ENCODE assay signal across 1 cellular context in the genomic region with DNA sequence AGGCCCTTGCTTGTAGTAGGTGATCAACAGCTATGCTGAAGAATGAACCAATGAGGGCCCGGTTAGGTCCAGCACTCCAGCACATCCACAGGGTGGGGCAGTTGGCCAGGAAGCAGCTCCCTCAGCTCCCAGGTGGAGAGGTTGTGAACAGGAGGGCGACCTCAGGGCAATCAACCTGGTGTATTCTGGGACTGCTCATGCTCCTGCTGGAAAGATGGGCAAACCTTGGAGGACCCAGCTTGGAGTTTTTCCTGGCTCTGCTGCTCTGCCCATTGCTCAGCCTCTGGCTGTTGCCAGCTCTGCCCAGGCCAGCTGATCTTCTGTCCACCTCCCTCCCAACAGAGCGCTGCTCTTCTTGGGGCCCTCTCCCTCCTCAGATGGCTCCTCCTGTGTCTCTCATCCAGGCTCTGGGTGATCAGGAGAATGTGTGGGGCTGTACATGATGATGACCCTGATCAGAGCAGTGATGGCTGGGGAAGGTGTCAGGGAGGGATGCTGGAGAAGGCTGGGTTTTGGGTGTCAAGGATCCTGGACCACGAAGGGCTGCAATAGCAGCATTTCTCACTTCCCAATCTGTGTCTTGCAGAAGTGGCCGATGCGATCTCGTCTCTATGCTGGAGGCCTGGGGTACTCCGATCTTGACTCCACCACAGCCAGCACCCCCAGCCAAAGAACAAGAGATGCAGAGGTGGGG.
TF ChIP-seq lines count a peak whose summit lies in the region.

No MANE protein-coding gene starts in this region.

TF ChIP-seq in HepG2, 621 proteins besides CTCF, POLR2A, EP300 and RAD21 (continued from another document and continues in another):
- TF ChIP-seq PATZ1 (CRISPR knock-in tag; IDR thresholded peaks at IDR 0.05) (no peak), HMG20A (CRISPR knock-in tag; IDR thresholded peaks at IDR 0.05; ENCODE audit: borderline replicate concordance) (no peak), ZNF841 (CRISPR knock-in tag; IDR thresholded peaks at IDR 0.05; ENCODE audit: borderline replicate concordance) (no peak), GABPA (IDR thresholded peaks at IDR 0.05; ENCODE audit: low read depth, low read length) (no peak), GABPA (CRISPR knock-in tag; IDR thresholded peaks at IDR 0.05; ENCODE audit: low read depth) (no peak), ZNF101 (CRISPR knock-in tag; IDR thresholded peaks at IDR 0.05; ENCODE audit: borderline replicate concordance, low read depth) (no peak), ZNF33A (CRISPR knock-in tag; IDR thresholded peaks at IDR 0.05; ENCODE audit: borderline replicate concordance) (no peak), ZNF674 (CRISPR knock-in tag; IDR thresholded peaks at IDR 0.05; ENCODE audit: low read depth) (no peak), GRHL1 (CRISPR knock-in tag; conservative IDR thresholded peaks at IDR 0.05) (no peak), XBP1 (CRISPR knock-in tag; IDR thresholded peaks at IDR 0.05) (no peak), HOXA5 (CRISPR knock-in tag; IDR thresholded peaks at IDR 0.05) (0 out of 2 replicates have a peak, but pooled peaks have one; percentile 26), GATAD1 (CRISPR knock-in tag; IDR thresholded peaks at IDR 0.05) (no peak), WIZ (CRISPR knock-in tag; IDR thresholded peaks at IDR 0.05) (no peak), EHMT2 (IDR thresholded peaks at IDR 0.05; ENCODE audit: borderline replicate concordance, low read depth, low read length) (no peak), NR2C2 (CRISPR knock-in tag; IDR thresholded peaks at IDR 0.05; ENCODE audit: borderline replicate concordance) (no peak), HCFC1 (IDR thresholded peaks at IDR 0.05; ENCODE audit: low read depth, low read length) (no peak), ZNF12 (CRISPR knock-in tag; IDR thresholded peaks at IDR 0.05) (no peak), MXI1 (IDR thresholded peaks at IDR 0.05; ENCODE audit: borderline replicate concordance, low read depth, low read length) (0 out of 3 replicates have a peak, but pooled peaks have one; percentile 15), IKZF5 (CRISPR knock-in tag; IDR thresholded peaks at IDR 0.05) (peak; percentile 79; the same call in 1 of the 2 replicates), RXRB (CRISPR knock-in tag; IDR thresholded peaks at IDR 0.05; ENCODE audit: borderline replicate concordance) (peak; percentile 70; the same call in 1 of the 2 replicates), ZNF451 (CRISPR knock-in tag; IDR thresholded peaks at IDR 0.05) (0 out of 2 replicates have a peak, but pooled peaks have one; percentile 26), RFX1 (IDR thresholded peaks at IDR 0.05) (no peak), SYNCRIP (IDR thresholded peaks at IDR 0.05; ENCODE audit: insufficient read depth, low read depth, low read length) (no peak), ZNF251 (CRISPR knock-in tag; IDR thresholded peaks at IDR 0.05) (no peak), KDM1A (CRISPR knock-in tag; IDR thresholded peaks at IDR 0.05) (no peak), ZFY (CRISPR knock-in tag; IDR thresholded peaks at IDR 0.05) (no peak), SP140L (CRISPR knock-in tag; IDR thresholded peaks at IDR 0.05; ENCODE audit: borderline replicate concordance) (no peak), SNAPC4 (CRISPR knock-in tag; IDR thresholded peaks at IDR 0.05) (no peak), EED (CRISPR knock-in tag; IDR thresholded peaks at IDR 0.05) (no peak), ZNF10 (CRISPR knock-in tag; IDR thresholded peaks at IDR 0.05; ENCODE audit: borderline replicate concordance, low read depth) (no peak), ARNTL (CRISPR knock-in tag; IDR thresholded peaks at IDR 0.05) (no peak), FOXP4 (CRISPR knock-in tag; IDR thresholded peaks at IDR 0.05) (no peak), ATF7 (IDR thresholded peaks at IDR 0.05) (no peak), ATF7 (CRISPR knock-in tag; IDR thresholded peaks at IDR 0.05) (no peak), NR2F6 (IDR thresholded peaks at IDR 0.05) (no peak), NR2F6 (CRISPR knock-in tag; IDR thresholded peaks at IDR 0.05) (peak; percentile 65; the same call in 1 of the 2 replicates), TOPORS (CRISPR knock-in tag; IDR thresholded peaks at IDR 0.05) (no peak), ZBTB38 (CRISPR knock-in tag; IDR thresholded peaks at IDR 0.05) (no peak), MEIS2 (CRISPR knock-in tag; IDR thresholded peaks at IDR 0.05) (no peak), KLF12 (CRISPR knock-in tag; IDR thresholded peaks at IDR 0.05; ENCODE audit: borderline replicate concordance) (no peak), CREB1 (IDR thresholded peaks at IDR 0.05) (no peak), CREB1 (CRISPR knock-in tag; IDR thresholded peaks at IDR 0.05) (no peak), ZSCAN30 (CRISPR knock-in tag; IDR thresholded peaks at IDR 0.05) (no peak), ZNF292 (CRISPR knock-in tag; IDR thresholded peaks at IDR 0.05; ENCODE audit: borderline replicate concordance, low read depth) (0 out of 2 replicates have a peak, but pooled peaks have one; percentile 29), FOXK2 (IDR thresholded peaks at IDR 0.05) (no peak), ZNF614 (CRISPR knock-in tag; IDR thresholded peaks at IDR 0.05; ENCODE audit: borderline replicate concordance) (no peak), NCOA2 (CRISPR knock-in tag; IDR thresholded peaks at IDR 0.05) (no peak), SATB2 (CRISPR knock-in tag; IDR thresholded peaks at IDR 0.05) (no peak), KAT8 (CRISPR knock-in tag; IDR thresholded peaks at IDR 0.05) (0 out of 2 replicates have a peak, but pooled peaks have one; percentile 24), ZNF816 (CRISPR knock-in tag; IDR thresholded peaks at IDR 0.05; ENCODE audit: borderline replicate concordance) (no peak), REPIN1 (CRISPR knock-in tag; IDR thresholded peaks at IDR 0.05; ENCODE audit: borderline replicate concordance, low read depth) (no peak), KMT2B (CRISPR knock-in tag; IDR thresholded peaks at IDR 0.05) (no peak), U2AF2 (IDR thresholded peaks at IDR 0.05; ENCODE audit: low read depth, low read length) (no peak), ZNF577 (CRISPR knock-in tag; IDR thresholded peaks at IDR 0.05; ENCODE audit: borderline replicate concordance, low read depth) (no peak), TCF12 (IDR thresholded peaks at IDR 0.05) (no peak), TCF12 (CRISPR knock-in tag; IDR thresholded peaks at IDR 0.05) (no peak), ZNF556 (CRISPR knock-in tag; IDR thresholded peaks at IDR 0.05; ENCODE audit: borderline replicate concordance) (no peak), PCBP1 (IDR thresholded peaks at IDR 0.05; ENCODE audit: borderline replicate concordance, low read depth, low read length) (no peak)
- TF ChIP-seq, protein P1, sequence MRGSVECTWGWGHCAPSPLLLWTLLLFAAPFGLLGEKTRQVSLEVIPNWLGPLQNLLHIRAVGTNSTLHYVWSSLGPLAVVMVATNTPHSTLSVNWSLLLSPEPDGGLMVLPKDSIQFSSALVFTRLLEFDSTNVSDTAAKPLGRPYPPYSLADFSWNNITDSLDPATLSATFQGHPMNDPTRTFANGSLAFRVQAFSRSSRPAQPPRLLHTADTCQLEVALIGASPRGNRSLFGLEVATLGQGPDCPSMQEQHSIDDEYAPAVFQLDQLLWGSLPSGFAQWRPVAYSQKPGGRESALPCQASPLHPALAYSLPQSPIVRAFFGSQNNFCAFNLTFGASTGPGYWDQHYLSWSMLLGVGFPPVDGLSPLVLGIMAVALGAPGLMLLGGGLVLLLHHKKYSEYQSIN (CRISPR knock-in tag; IDR thresholded peaks at IDR 0.05; ENCODE audit: borderline replicate concordance) = no peak
- TF ChIP-seq, protein P2, sequence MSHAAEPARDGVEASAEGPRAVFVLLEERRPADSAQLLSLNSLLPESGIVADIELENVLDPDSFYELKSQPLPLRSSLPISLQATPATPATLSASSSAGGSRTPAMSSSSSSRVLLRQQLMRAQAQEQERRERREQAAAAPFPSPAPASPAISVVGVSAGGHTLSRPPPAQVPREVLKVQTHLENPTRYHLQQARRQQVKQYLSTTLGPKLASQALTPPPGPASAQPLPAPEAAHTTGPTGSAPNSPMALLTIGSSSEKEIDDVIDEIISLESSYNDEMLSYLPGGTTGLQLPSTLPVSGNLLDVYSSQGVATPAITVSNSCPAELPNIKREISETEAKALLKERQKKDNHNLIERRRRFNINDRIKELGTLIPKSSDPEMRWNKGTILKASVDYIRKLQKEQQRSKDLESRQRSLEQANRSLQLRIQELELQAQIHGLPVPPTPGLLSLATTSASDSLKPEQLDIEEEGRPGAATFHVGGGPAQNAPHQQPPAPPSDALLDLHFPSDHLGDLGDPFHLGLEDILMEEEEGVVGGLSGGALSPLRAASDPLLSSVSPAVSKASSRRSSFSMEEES (CRISPR knock-in tag; IDR thresholded peaks at IDR 0.05) = peak; percentile 21; the same call in 1 of the 2 replicates
